In the genomic region with DNA sequence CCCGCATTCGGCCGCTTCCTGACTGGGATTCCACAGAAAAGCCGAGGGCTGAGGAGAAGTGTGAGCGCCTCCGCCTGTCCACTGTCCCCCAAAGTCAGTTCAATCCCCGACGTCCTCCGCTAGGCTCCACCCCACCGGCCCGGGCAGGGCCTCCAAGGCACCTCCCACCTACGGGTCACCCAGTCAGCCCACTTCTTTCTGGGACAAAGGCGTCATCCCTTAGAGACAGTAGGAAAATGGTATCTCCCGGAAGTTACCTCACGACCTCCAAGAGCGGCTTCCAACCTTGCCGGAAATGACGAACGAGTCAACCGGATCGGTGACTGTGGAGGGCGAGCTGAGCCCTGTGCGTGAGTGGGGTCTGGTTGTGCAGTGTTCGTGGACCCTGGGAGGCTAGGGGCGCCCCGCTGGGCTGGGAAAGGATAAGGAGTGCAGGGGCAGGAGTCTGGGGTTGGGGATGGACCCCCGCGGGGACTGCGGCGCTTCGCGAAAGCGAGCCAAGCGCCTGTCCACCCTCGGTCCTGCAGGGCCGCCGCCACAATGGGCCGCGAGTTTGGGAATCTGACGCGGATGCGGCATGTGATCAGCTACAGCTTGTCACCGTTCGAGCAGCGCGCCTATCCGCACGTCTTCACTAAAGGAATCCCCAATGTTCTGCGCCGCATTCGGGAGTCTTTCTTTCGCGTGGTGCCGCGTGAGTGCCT, we compare ENCODE assay signal across 8 cellular contexts. TPM values are rescaled to one million over a fixed set of nuclear protein-coding genes. Genes with fewer than 3 reads are reported as not detected.
A peak's percentile ranks its signal among the peaks of the same experiment; 100 is the strongest.
DNase-seq lines count a peak whose midpoint lies in the region; ATAC-seq and TF ChIP-seq lines count a peak whose summit lies in the region.

A gene with protein sequence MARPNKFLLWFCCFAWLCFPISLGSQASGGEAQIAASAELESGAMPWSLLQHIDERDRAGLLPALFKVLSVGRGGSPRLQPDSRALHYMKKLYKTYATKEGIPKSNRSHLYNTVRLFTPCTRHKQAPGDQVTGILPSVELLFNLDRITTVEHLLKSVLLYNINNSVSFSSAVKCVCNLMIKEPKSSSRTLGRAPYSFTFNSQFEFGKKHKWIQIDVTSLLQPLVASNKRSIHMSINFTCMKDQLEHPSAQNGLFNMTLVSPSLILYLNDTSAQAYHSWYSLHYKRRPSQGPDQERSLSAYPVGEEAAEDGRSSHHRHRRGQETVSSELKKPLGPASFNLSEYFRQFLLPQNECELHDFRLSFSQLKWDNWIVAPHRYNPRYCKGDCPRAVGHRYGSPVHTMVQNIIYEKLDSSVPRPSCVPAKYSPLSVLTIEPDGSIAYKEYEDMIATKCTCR (minus strand): TSS at position 128 of the 704 bp plus-strand sequence. CDS start 1,936 bp downstream, outside the sequence.
A gene (plus strand): TSS at position 301 of the 704 bp plus-strand sequence. CDS start 240 bp downstream, at position 541.

- H3K4me1 ChIP-seq in Loucy (ENCODE audit: insufficient read depth, low read length, poor library complexity, severe bottlenecking), result peaks cover 5% of the 10 kb centered on the region

- TF ChIP-seq CTCF in Loucy (conservative IDR thresholded peaks at IDR 0.05; ENCODE audit: low read length) (no peak), nephron progenitor cell (IDR thresholded peaks at IDR 0.05) (no peak)

- peaks cover 11% of the 10 kb centered on the region for H4K20me1 ChIP-seq in Loucy (ENCODE audit: insufficient read depth, low read length, poor library complexity, severe bottlenecking)

- in situ Hi-C loops in G401 (cut with HindIII; ENCODE audit: low sequenced_read_pairs), result no loop called here

- H3K4me3 ChIP-seq in H7 (ENCODE audit: insufficient read depth, low read depth, low read length) (peak within 1 kb of the TSS; percentile 95), Loucy (ENCODE audit: low read length, poor library complexity, severe bottlenecking) (peak within 1 kb of the TSS; percentile 88)

- H3K79me2 ChIP-seq in Loucy (ENCODE audit: insufficient read depth, low read length), result peaks cover 22% of the 10 kb centered on the region

- peak within 1 kb of the TSS; percentile 84 for H2AFZ ChIP-seq in Loucy (ENCODE audit: low read length)

- peaks cover 18% of the 10 kb centered on the region for H3K36me3 Mint-ChIP-seq in nephron progenitor cell (ENCODE audit: low read depth)

- H3K4me1 Mint-ChIP-seq in nephron progenitor cell, result peaks cover 27% of the 10 kb centered on the region
- H3K4me1 Mint-ChIP-seq in stimulated activated naive CD8-positive, alpha-beta T cell treated with anti-CD3 and anti-CD28 coated beads, Interleukin-15, amount 100 ng/mL, for 72 hours, result peaks cover 41% of the 10 kb centered on the region

- H3K9me3 ChIP-seq in Loucy (ENCODE audit: insufficient read depth, low read depth, low read length), result no peaks in the 10 kb centered on the region

- DNase-seq in G401 (ENCODE audit: low spot score) (peak; percentile 100), H7 (peak; percentile 97), activated gamma-delta T cell (lab: John Stamatoyannopoulos, UW) (peak; percentile 72), fibroblast of the conjunctiva (ENCODE audit: low read depth) (peak; percentile 99), nephron progenitor cell (peak; percentile 92)
- DNase-seq in stimulated activated naive CD8-positive, alpha-beta T cell treated with anti-CD3 and anti-CD28 coated beads, Interleukin-15, amount 100 ng/mL, for 72 hours, result peak; percentile 88 to 96

- no peaks in the 10 kb centered on the region for H3K9me3 Mint-ChIP-seq in nephron progenitor cell
- H3K9me3 Mint-ChIP-seq in stimulated activated naive CD8-positive, alpha-beta T cell treated with anti-CD3 and anti-CD28 coated beads, Interleukin-15, amount 100 ng/mL, for 72 hours, result no peaks in the 10 kb centered on the region

- H3K27me3 ChIP-seq in H7 (ENCODE audit: control insufficient read depth, insufficient read depth, low read length) (no peaks in the 10 kb centered on the region; the same call in 1 of the 2 replicates), Loucy (ENCODE audit: insufficient read depth, low read length, poor library complexity, severe bottlenecking) (no peaks in the 10 kb centered on the region)

- peak; percentile 97 for TF ChIP-seq POLR2A in Raji (IDR thresholded peaks at IDR 0.05; ENCODE audit: insufficient read depth, low read depth, low read length)

- no peaks in the 10 kb centered on the region for H3F3A ChIP-seq in Loucy (ENCODE audit: low read depth)

- peak within 1 kb of the TSS; percentile 86 for H3K4me2 ChIP-seq in Loucy (ENCODE audit: low read depth, low read length, poor library complexity, severe bottlenecking)

- H3K27ac Mint-ChIP-seq in nephron progenitor cell, result peak within 1 kb of the TSS; percentile 100
- peak within 1 kb of the TSS; percentile 99 for H3K27ac Mint-ChIP-seq in stimulated activated naive CD8-positive, alpha-beta T cell treated with anti-CD3 and anti-CD28 coated beads, Interleukin-15, amount 100 ng/mL, for 72 hours

- peaks cover 15% of the 10 kb centered on the region for H3K27me3 Mint-ChIP-seq in nephron progenitor cell (ENCODE audit: low read depth, poor library complexity)
- H3K27me3 Mint-ChIP-seq in stimulated activated naive CD8-positive, alpha-beta T cell treated with anti-CD3 and anti-CD28 coated beads, Interleukin-15, amount 100 ng/mL, for 72 hours, result no peaks in the 10 kb centered on the region

- peaks cover 8% of the 10 kb centered on the region for H3K36me3 ChIP-seq in H7 (replicated peaks; ENCODE audit: control insufficient read depth, insufficient read depth, low read length)
- H3K36me3 ChIP-seq in Loucy (ENCODE audit: insufficient read depth, low read length), result peaks cover 7% of the 10 kb centered on the region; the same call in 1 of the 2 replicates

- peak; percentile 99 for ATAC-seq in stimulated activated naive CD8-positive, alpha-beta T cell treated with anti-CD3 and anti-CD28 coated beads, Interleukin-15, amount 100 ng/mL, for 72 hours

- peak within 1 kb of the TSS; percentile 100 for H3K4me3 Mint-ChIP-seq in nephron progenitor cell
- H3K4me3 Mint-ChIP-seq in stimulated activated naive CD8-positive, alpha-beta T cell treated with anti-CD3 and anti-CD28 coated beads, Interleukin-15, amount 100 ng/mL, for 72 hours, result peak within 1 kb of the TSS; percentile 97 to 98

- H3K9me2 ChIP-seq in Loucy (replicated peaks; ENCODE audit: low read depth, low read length), result no peaks in the 10 kb centered on the region

- H3K9ac ChIP-seq in Loucy (ENCODE audit: low read depth, low read length, poor library complexity, severe bottlenecking), result peak within 1 kb of the TSS; percentile 84

RNA-seq across cellular contexts. Expression of the first gene that starts in this region (rescaled TPM):
- 0.12 and 1.3 TPM in 2 replicates for total RNA-seq in G401 (2014; rRNA removed; shearing (Covaris generic))
- 0.22 and 0.24 TPM in 2 replicates for total RNA-seq in H7 (2014; rRNA removed; shearing (Covaris generic))

RNA-seq across cellular contexts. Expression of the second gene that starts in this region (rescaled TPM):
- total RNA-seq in G401 (2014; rRNA removed; shearing (Covaris generic)), result 108 and 215 TPM in 2 replicates
- total RNA-seq in H7 (2014; rRNA removed; shearing (Covaris generic)), result 129 and 137 TPM in 2 replicates

Comparison
In these comparisons a context has a peak if more than half of its experiments do, and no peak if none do; other contexts are left out.
1. Peak in every context shown above with its lines: DNase-seq, ATAC-seq and H3K4me3 ChIP-seq.